In genomic region chr19:18152444-18152816, GRCh38 we compare ENCODE assay signal across 1 cellular context.
A peak's percentile ranks its signal among the peaks of the same experiment; 100 is the strongest.
TF ChIP-seq lines count a peak whose summit lies in the region.

No MANE protein-coding gene starts in this region.

TF ChIP-seq in HEK293, 187 proteins besides CTCF, POLR2A, EP300 and RAD21 (continued from another document and continues in another):
- TF ChIP-seq ZNF19 (tag by site-specific recombination; IDR thresholded peaks at IDR 0.05; ENCODE audit: low read depth) (no peak), ZNF513 (tag by site-specific recombination; IDR thresholded peaks at IDR 0.05) (no peak), OVOL3 (tag by site-specific recombination; IDR thresholded peaks at IDR 0.05) (no peak; the same call in 1 of the 2 replicates), ZNF501 (tag by site-specific recombination; IDR thresholded peaks at IDR 0.05) (no peak; the same call in 1 of the 2 replicates), ZSCAN30 (tag by site-specific recombination; IDR thresholded peaks at IDR 0.05) (no peak), HOXD13 (CRISPR knock-in tag; IDR thresholded peaks at IDR 0.05; ENCODE audit: borderline replicate concordance) (no peak), REST (tag by site-specific recombination; IDR thresholded peaks at IDR 0.05) (no peak), ZSCAN18 (tag by site-specific recombination; IDR thresholded peaks at IDR 0.05) (no peak), PRDM4 (tag by site-specific recombination; IDR thresholded peaks at IDR 0.05) (0 out of 2 replicates have a peak, but pooled peaks have one; percentile 1), ZNF76 (tag by site-specific recombination; IDR thresholded peaks at IDR 0.05; ENCODE audit: borderline replicate concordance, low read depth) (peak; percentile 57; the same call in 1 of the 2 replicates), KLF7 (tag by site-specific recombination; IDR thresholded peaks at IDR 0.05; ENCODE audit: borderline replicate concordance) (no peak), ZBTB26 (tag by site-specific recombination; optimal IDR thresholded peaks at IDR 0.05) (no peak), HIC1 (tag by site-specific recombination; IDR thresholded peaks at IDR 0.05) (no peak), ZNF121 (tag by site-specific recombination; IDR thresholded peaks at IDR 0.05) (peak; percentile 56; the same call in 1 of the 2 replicates), ZNF626 (tag by site-specific recombination; IDR thresholded peaks at IDR 0.05) (no peak), SCRT2 (tag by site-specific recombination; IDR thresholded peaks at IDR 0.05) (no peak), ZNF521 (tag by site-specific recombination; IDR thresholded peaks at IDR 0.05) (no peak), ZEB2 (tag by site-specific recombination; IDR thresholded peaks at IDR 0.05) (peak; percentile 51), ZNF366 (tag by site-specific recombination; conservative IDR thresholded peaks at IDR 0.05) (no peak), SP2 (tag by site-specific recombination; IDR thresholded peaks at IDR 0.05) (no peak), ZNF768 (tag by site-specific recombination; IDR thresholded peaks at IDR 0.05) (no peak), ZBTB17 (tag by site-specific recombination; IDR thresholded peaks at IDR 0.05) (peak; percentile 85), ZNF785 (tag by site-specific recombination; IDR thresholded peaks at IDR 0.05) (no peak), ZNF221 (tag by site-specific recombination; IDR thresholded peaks at IDR 0.05; ENCODE audit: borderline replicate concordance) (no peak), ZBTB8A (tag by site-specific recombination; IDR thresholded peaks at IDR 0.05) (no peak), ZNF544 (tag by site-specific recombination; IDR thresholded peaks at IDR 0.05) (no peak), ZNF510 (tag by site-specific recombination; IDR thresholded peaks at IDR 0.05; ENCODE audit: insufficient replicate concordance) (no peak), ZNF394 (tag by site-specific recombination; IDR thresholded peaks at IDR 0.05; ENCODE audit: borderline replicate concordance) (0 out of 2 replicates have a peak, but pooled peaks have one; percentile 49), ZNF112 (tag by site-specific recombination; IDR thresholded peaks at IDR 0.05) (no peak), ZNF223 (tag by site-specific recombination; IDR thresholded peaks at IDR 0.05) (no peak), TRIM28 (IDR thresholded peaks at IDR 0.05; ENCODE audit: borderline replicate concordance, low read length) (no peak), ZNF184 (tag by site-specific recombination; IDR thresholded peaks at IDR 0.05) (no peak), ZNF701 (tag by site-specific recombination; IDR thresholded peaks at IDR 0.05) (no peak), YY2 (tag by site-specific recombination; IDR thresholded peaks at IDR 0.05) (no peak), BCL6B (tag by site-specific recombination; IDR thresholded peaks at IDR 0.05) (no peak), ZNF155 (tag by site-specific recombination; IDR thresholded peaks at IDR 0.05) (no peak), PRDM10 (tag by site-specific recombination; IDR thresholded peaks at IDR 0.05) (peak; percentile 85), ZNF341 (tag by site-specific recombination; IDR thresholded peaks at IDR 0.05; ENCODE audit: low read depth) (peak; percentile 77), GFI1B (tag by site-specific recombination; IDR thresholded peaks at IDR 0.05) (no peak), ZBTB49 (tag by site-specific recombination; IDR thresholded peaks at IDR 0.05; ENCODE audit: low read depth) (no peak)
